Comparison of ENCODE assay signal across 13 cellular contexts in the genomic region with DNA sequence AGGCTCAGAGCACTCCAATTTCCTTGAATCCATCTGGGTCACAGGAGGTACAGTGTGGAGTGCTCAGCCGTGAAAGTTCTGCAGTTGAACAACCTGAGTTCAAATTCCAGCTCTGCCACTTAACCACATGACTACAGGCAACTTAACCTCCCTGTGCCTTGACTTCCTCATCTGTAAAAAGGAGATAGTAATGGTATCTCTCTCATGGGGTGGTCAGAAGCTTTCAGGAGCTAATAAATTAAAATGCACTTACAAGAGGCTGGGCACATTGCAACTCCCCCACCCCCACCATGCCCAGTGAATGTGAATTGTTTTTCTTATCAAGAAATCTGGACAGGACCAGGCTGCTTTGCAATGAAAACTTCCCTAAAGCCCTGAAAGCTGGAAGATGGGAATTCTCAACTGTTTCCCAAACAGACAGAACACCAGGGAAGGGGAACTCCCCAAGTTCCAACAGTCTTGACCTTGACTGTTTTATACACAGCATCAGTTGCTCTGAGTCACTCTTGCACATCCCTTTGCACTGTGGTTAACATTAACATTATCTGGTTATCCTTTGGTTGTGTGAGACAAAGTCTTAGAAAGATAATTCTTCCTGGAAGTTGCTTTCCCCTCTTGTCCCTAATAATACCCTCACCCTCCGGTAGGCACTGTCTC.
DNase-seq lines count a peak whose midpoint lies in the region; ATAC-seq and TF ChIP-seq lines count a peak whose summit lies in the region.
"Had no signal": no experiment of that assay in that cellular context is flagged by ENCODE, and none has a peak within 500 bp of the region (broad histone marks: within the 10 kb centered on the region; RNA-seq: fewer than 3 reads in every experiment).

No MANE protein-coding gene starts in this region.

- ATAC-seq in Right ventricle myocardium inferior: no peak
- ATAC-seq: naive thymus-derived CD8-positive, alpha-beta T cell had no signal

- peak overlapping the region; percentile 58 for H3K27ac ChIP-seq in left ventricle myocardium inferior (replicated peaks)
- H3K27ac ChIP-seq in breast epithelium: peak overlapping the region; percentile 25 to 57
- H3K27ac ChIP-seq in muscle layer of duodenum (ENCODE audit: low read length): peak overlapping the region; percentile 20

- no peaks in the 10 kb centered on the region for H3K27me3 ChIP-seq in left ventricle myocardium inferior (ENCODE audit: low read depth)
- H3K27me3 ChIP-seq in breast epithelium: no peaks in the 10 kb centered on the region
- H3K27me3 ChIP-seq in muscle layer of duodenum (ENCODE audit: low read depth, low read length): no peaks in the 10 kb centered on the region

- H3K36me3 ChIP-seq in left ventricle myocardium inferior (peaks cover 8% of the 10 kb centered on the region), breast epithelium (no peaks in the 10 kb centered on the region), muscle layer of duodenum (ENCODE audit: control insufficient read depth in 1 of 2, insufficient read depth in 2 of 2, low read length in 2 of 2) (no peaks in the 10 kb centered on the region)

- TF ChIP-seq CTCF in left ventricle myocardium inferior (IDR thresholded peaks at IDR 0.05; ENCODE audit: borderline replicate concordance) (no peak), breast epithelium (IDR thresholded peaks at IDR 0.05) (no peak)

- DNase-seq in left ventricle myocardium inferior (no peak), Right ventricle myocardium inferior (ENCODE audit: missing footprints) (no peak), breast epithelium (ENCODE audit: low spot score in 2 of 2) (no peak), HuH-7.5 (ENCODE audit: low spot score) (no peak), mesenteric fat pad (ENCODE audit: low spot score) (no peak), NCI-H82 (lab: John Stamatoyannopoulos, UW) (no peak)
- DNase-seq in stimulated activated CD8-positive, alpha-beta memory T cell treated with anti-CD3 and anti-CD28 coated beads, Interleukin-4, amount 100 ng/mL, for 48 hours: no peak
- DNase-seq: AML-193; glutamatergic neuron; MM.1S; naive thymus-derived CD8-positive, alpha-beta T cell; stimulated activated CD4-positive, alpha-beta T cell treated with anti-CD3 and anti-CD28 coated beads, Interleukin-1b, Interleukin-23, amount 100 ng/mL, for 48 hours had no signal

- TF ChIP-seq POLR2A in breast epithelium (IDR thresholded peaks at IDR 0.05): no peak

- H3K9me3 ChIP-seq in left ventricle myocardium inferior (replicated peaks) (no peaks in the 10 kb centered on the region), breast epithelium (no peaks in the 10 kb centered on the region), muscle layer of duodenum (ENCODE audit: control insufficient read depth in 1 of 2, low read length in 2 of 2) (no peaks in the 10 kb centered on the region)

- no peak overlapping the region for H3K4me3 ChIP-seq in left ventricle myocardium inferior
- no peak overlapping the region for H3K4me3 ChIP-seq in breast epithelium
- H3K4me3 ChIP-seq in muscle layer of duodenum (ENCODE audit: low read depth in 1 of 2, low read length in 2 of 2): no peak overlapping the region

- peaks cover 24% of the 10 kb centered on the region for H3K4me1 ChIP-seq in left ventricle myocardium inferior
- no peaks in the 10 kb centered on the region for H3K4me1 ChIP-seq in breast epithelium
- peaks cover 0 to 5% of the 10 kb centered on the region in 2 donors for H3K4me1 ChIP-seq in muscle layer of duodenum (ENCODE audit: control insufficient read depth in 1 of 2, insufficient read depth in 2 of 2, low read length in 2 of 2)

- intact Hi-C loops in left ventricle myocardium inferior (cut with micrococcal nuclease): no loop called here
- intact Hi-C loops in Right ventricle myocardium inferior (cut with DNase I): no loop called here
- intact Hi-C loops in breast epithelium (cut with DNase I; ENCODE audit: low total_unique reads): no loop called here
